ENCODE assay signal across 33 cellular contexts in the genomic region with DNA sequence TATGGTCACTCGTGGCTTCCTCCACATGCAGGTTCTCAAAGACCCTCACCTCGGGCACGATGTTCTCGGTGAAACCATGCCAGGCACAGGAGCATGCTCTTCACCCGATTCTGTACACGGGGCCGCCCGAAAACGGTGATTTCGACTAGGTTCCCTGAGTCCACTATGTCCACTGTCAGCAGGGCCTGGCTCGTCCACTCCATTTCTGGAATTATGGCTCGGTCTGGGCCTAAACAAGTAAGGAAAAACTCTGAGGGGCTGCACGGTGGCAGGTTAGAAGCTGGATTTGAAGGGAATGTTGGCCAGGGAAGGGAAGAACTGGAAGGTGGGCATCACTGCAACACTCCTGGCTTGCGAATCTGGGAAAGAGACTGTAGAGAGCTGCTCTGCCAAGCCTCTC. TPM values are rescaled to one million over a fixed set of nuclear protein-coding genes. Genes with fewer than 3 reads are reported as not detected.
"Had no signal": no experiment of that assay in that cellular context is flagged by ENCODE, and none has a peak within 500 bp of the region (broad histone marks: within the 10 kb centered on the region; RNA-seq: fewer than 3 reads in every experiment).

No MANE protein-coding gene starts in this region.

- H3K27ac ChIP-seq: colonic mucosa, epithelial cell of prostate, esophagus squamous epithelium, gastrocnemius medialis, heart right ventricle, left lung, lower lobe of right lung had no signal

- H3K27ac Mint-ChIP-seq: dendritic cell treated with granulocyte-macrophage colony-stimulating factor and Interleukin-4, amounts not matched to agents 40 ng/mL and 50 ng/mL, for 4 days; effector memory CD8-positive, alpha-beta T cell; endodermal cell had no signal

- DNase-seq: colonic mucosa; cortex of kidney; effector CD8-positive, alpha-beta T cell; effector memory CD8-positive, alpha-beta T cell; endodermal cell; erythroblast; esophagus squamous epithelium; foreskin fibroblast; foreskin melanocyte; gastrocnemius medialis; glutamatergic neuron; head of caudate nucleus; heart right ventricle; hippocampal formation; left cardiac atrium; left ventricle myocardium superior; lower lobe of right lung; mesenchymal stem cell; midbrain had no signal

- H3K27me3 ChIP-seq: colonic mucosa, esophagus squamous epithelium, gastrocnemius medialis, heart right ventricle, left lung had no signal

- H3K4me3 Mint-ChIP-seq: dendritic cell treated with granulocyte-macrophage colony-stimulating factor and Interleukin-4, amounts not matched to agents 40 ng/mL and 50 ng/mL, for 4 days; effector memory CD8-positive, alpha-beta T cell; endodermal cell had no signal

- ATAC-seq: effector memory CD8-positive, alpha-beta T cell; esophagus mucosa; gastrocnemius medialis; heart right ventricle; left cardiac atrium; left lung; left ventricle myocardium superior; lower lobe of right lung had no signal

- H3K4me1 ChIP-seq: colonic mucosa, esophagus squamous epithelium, gastrocnemius medialis, heart right ventricle, left lung, lower lobe of right lung had no signal

- H3K36me3 ChIP-seq: colonic mucosa, esophagus squamous epithelium, gastrocnemius medialis, heart right ventricle, left lung, lower lobe of right lung had no signal

- FAIRE-seq: endometrium, islet of Langerhans, keratinocyte had no signal

- H3K9me3 Mint-ChIP-seq: dendritic cell treated with granulocyte-macrophage colony-stimulating factor and Interleukin-4, amounts not matched to agents 40 ng/mL and 50 ng/mL, for 4 days; effector memory CD8-positive, alpha-beta T cell had no signal

- H3K27me3 Mint-ChIP-seq: dendritic cell treated with granulocyte-macrophage colony-stimulating factor and Interleukin-4, amounts not matched to agents 40 ng/mL and 50 ng/mL, for 4 days; effector memory CD8-positive, alpha-beta T cell had no signal

- H3K9me3 ChIP-seq: colonic mucosa, gastrocnemius medialis had no signal

- H3K4me3 ChIP-seq: colonic mucosa, esophagus squamous epithelium, gastrocnemius medialis, heart right ventricle, left lung, lower lobe of right lung had no signal

RNA-seq across cellular contexts. Expression of a gene that starts 0.5 kb away (rescaled TPM):
- total RNA-seq: colonic mucosa, endodermal cell, gastrocnemius medialis, glomerular endothelial cell, heart right ventricle, lower lobe of right lung, mononuclear cell had no signal

RNA-seq across cellular contexts. Expression of a gene that starts 6.7 kb away (rescaled TPM):
- total RNA-seq: colonic mucosa, dermis microvascular lymphatic vessel endothelial cell, endodermal cell, esophagus mucosa, esophagus squamous epithelium, gastrocnemius medialis, glomerular endothelial cell, heart right ventricle, kidney epithelial cell, left cardiac atrium, left lung, left ventricle myocardium superior, lower leg skin, lower lobe of right lung, lung microvascular endothelial cell, mononuclear cell, mucosa of gallbladder had no signal
- polyA plus RNA-seq: heart right ventricle, keratinocyte had no signal

RNA-seq across cellular contexts. Expression of a gene that starts 15.1 kb away (rescaled TPM):
- total RNA-seq: colonic mucosa, dermis microvascular lymphatic vessel endothelial cell, endodermal cell, esophagus mucosa, esophagus squamous epithelium, gastrocnemius medialis, glomerular endothelial cell, heart right ventricle, kidney epithelial cell, left cardiac atrium, left lung, left ventricle myocardium superior, lower leg skin, lower lobe of right lung, lung microvascular endothelial cell, mononuclear cell, mucosa of gallbladder had no signal
- polyA plus RNA-seq: heart right ventricle, keratinocyte had no signal

RNA-seq across cellular contexts. Expression of a gene that starts 25.5 kb away (rescaled TPM):
- total RNA-seq: endodermal cell had no signal
